In the genomic region with DNA sequence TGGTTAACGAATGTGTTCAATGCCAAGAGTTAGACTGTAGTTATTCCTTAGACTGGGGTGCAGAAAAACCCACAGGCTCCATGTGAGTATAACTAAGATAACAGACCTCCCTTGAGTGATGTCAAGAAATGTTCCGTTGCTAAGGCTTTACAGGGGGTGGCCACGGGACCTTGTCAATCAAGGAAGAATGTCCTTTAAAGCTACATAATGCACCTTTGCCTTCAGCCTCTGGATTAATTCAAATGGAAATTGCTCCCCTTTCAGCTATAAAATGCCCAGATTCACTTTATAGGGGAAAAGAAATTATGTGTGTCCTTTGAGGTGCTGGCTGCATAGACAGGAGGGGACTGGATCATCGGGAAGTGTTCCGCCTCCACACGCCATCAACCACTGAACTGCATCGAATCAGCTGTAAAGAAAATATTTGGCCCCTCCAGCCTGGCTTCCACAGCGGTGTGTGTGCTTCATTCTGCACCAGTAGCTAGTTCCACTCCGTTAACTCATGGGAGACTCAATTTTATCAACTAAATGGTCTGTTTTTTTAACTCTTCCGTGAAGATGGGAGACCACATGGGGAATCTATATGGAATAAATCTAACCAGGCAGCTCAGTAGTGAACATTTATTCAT, we compare ENCODE assay signal across 19 cellular contexts.
DNase-seq lines count a peak whose midpoint lies in the region; ATAC-seq, FAIRE-seq and TF ChIP-seq lines count a peak whose summit lies in the region.
"Had no signal": no experiment of that assay in that cellular context is flagged by ENCODE, and none has a peak within 500 bp of the region (broad histone marks: within the 10 kb centered on the region; RNA-seq: fewer than 3 reads in every experiment).

No MANE protein-coding gene starts in this region.

- TF ChIP-seq POLR2A in K562 (conservative IDR thresholded peaks at IDR 0.05): no peak

- no peaks in the 10 kb centered on the region for H3K27me3 Mint-ChIP-seq in activated CD8-positive, alpha-beta memory T cell treated with anti-CD3 and anti-CD28 coated beads, Interleukin-2, amount 10 ng/mL, durations not matched to agents 7 days and 5 days
- H3K27me3 Mint-ChIP-seq in MCF 10A (ENCODE audit: insufficient read depth, unreplicated experiment): peaks cover 30% of the 10 kb centered on the region
- H3K27me3 Mint-ChIP-seq: activated naive CD4-positive, alpha-beta T cell treated with anti-CD3 and anti-CD28 coated beads, Interleukin-2, amount 50 U/mL, for 24 hours had no signal

- ATAC-seq in activated CD8-positive, alpha-beta memory T cell treated with anti-CD3 and anti-CD28 coated beads, Interleukin-2, amount 10 ng/mL, durations not matched to agents 7 days and 5 days: no peak
- ATAC-seq in K562: no peak
- ATAC-seq: effector memory CD8-positive, alpha-beta T cell; pancreas; upper lobe of right lung had no signal

- peaks cover 26% of the 10 kb centered on the region for H3K36me3 Mint-ChIP-seq in activated CD8-positive, alpha-beta memory T cell treated with anti-CD3 and anti-CD28 coated beads, Interleukin-2, amount 10 ng/mL, durations not matched to agents 7 days and 5 days
- no peaks in the 10 kb centered on the region for H3K36me3 Mint-ChIP-seq in MCF 10A (ENCODE audit: insufficient read depth, unreplicated experiment)
- H3K36me3 Mint-ChIP-seq: activated naive CD4-positive, alpha-beta T cell treated with anti-CD3 and anti-CD28 coated beads, Interleukin-2, amount 50 U/mL, for 24 hours; CD14-positive monocyte had no signal

- H3K4me3 ChIP-seq in K562: no peak overlapping the region
- H3K4me3 ChIP-seq in neural cell (ENCODE audit: low read length): peak overlapping the region; percentile 39
- H3K4me3 ChIP-seq: pancreas, upper lobe of right lung had no signal

- H3K4me1 ChIP-seq in K562 (replicated peaks in 1 of 2; ENCODE audit: control insufficient read depth in 2 of 2, insufficient read depth in 2 of 2, low read length in 2 of 2): peaks cover 5 to 19% of the 10 kb centered on the region in 2 experiments; a peak in 3 of 5 replicates
- H3K4me1 ChIP-seq: pancreas had no signal

- H3K4me1 Mint-ChIP-seq in activated CD8-positive, alpha-beta memory T cell treated with anti-CD3 and anti-CD28 coated beads, Interleukin-2, amount 10 ng/mL, durations not matched to agents 7 days and 5 days: peaks cover 85% of the 10 kb centered on the region
- H3K4me1 Mint-ChIP-seq in MCF 10A (ENCODE audit: insufficient read depth, unreplicated experiment): peaks cover 14% of the 10 kb centered on the region

- intact Hi-C loops in K562 (cut with micrococcal nuclease) (no loop called here), MCF 10A (cut with micrococcal nuclease) (no loop called here)

- peaks cover 11% of the 10 kb centered on the region for H3K9me3 Mint-ChIP-seq in activated CD8-positive, alpha-beta memory T cell treated with anti-CD3 and anti-CD28 coated beads, Interleukin-2, amount 10 ng/mL, durations not matched to agents 7 days and 5 days (ENCODE audit: low read depth)
- H3K9me3 Mint-ChIP-seq in MCF 10A (ENCODE audit: unreplicated experiment): no peaks in the 10 kb centered on the region
- H3K9me3 Mint-ChIP-seq: activated naive CD4-positive, alpha-beta T cell treated with anti-CD3 and anti-CD28 coated beads, Interleukin-2, amount 50 U/mL, for 24 hours had no signal

- TF ChIP-seq EP300 in K562 (IDR thresholded peaks at IDR 0.05; ENCODE audit: low read length) (no peak), neural cell (conservative IDR thresholded peaks at IDR 0.05; ENCODE audit: poor library complexity, severe bottlenecking) (peak; percentile 34)

- no peaks in the 10 kb centered on the region for H4K20me1 ChIP-seq in K562 (replicated peaks; ENCODE audit: control insufficient read depth, insufficient read depth, low read length)
- H4K20me1 ChIP-seq in neural cell (ENCODE audit: insufficient read depth): no peaks in the 10 kb centered on the region

- no peak overlapping the region for H3K4me3 Mint-ChIP-seq in activated CD8-positive, alpha-beta memory T cell treated with anti-CD3 and anti-CD28 coated beads, Interleukin-2, amount 10 ng/mL, durations not matched to agents 7 days and 5 days
- H3K4me3 Mint-ChIP-seq in MCF 10A (ENCODE audit: unreplicated experiment): no peak overlapping the region
- H3K4me3 Mint-ChIP-seq: CD14-positive monocyte; effector memory CD8-positive, alpha-beta T cell had no signal

- no peak overlapping the region for H2AFZ ChIP-seq in K562 (ENCODE audit: low read depth, low read length)
- H2AFZ ChIP-seq in neural cell (ENCODE audit: low read depth, low read length): no peak overlapping the region

- no peak overlapping the region for H3K9ac ChIP-seq in K562 (ENCODE audit: insufficient read depth in 1 of 2, low read depth in 2 of 2, low read length in 2 of 2)
- H3K9ac ChIP-seq in neural cell (ENCODE audit: low read length): no peak overlapping the region

- no peaks in the 10 kb centered on the region for H3K9me1 ChIP-seq in K562 (ENCODE audit: control insufficient read depth, insufficient read depth, low read length)

- in situ Hi-C loops in K562 (cut with MboI): no loop called here

- no peak for DNase-seq in activated CD8-positive, alpha-beta memory T cell treated with anti-CD3 and anti-CD28 coated beads, Interleukin-2, amount 10 ng/mL, durations not matched to agents 7 days and 5 days
- DNase-seq in activated CD8-positive, alpha-beta memory T cell treated with anti-CD3 and anti-CD28 coated beads, Interleukin-2, amount 50 U/mL, for 4 hours: no peak
- DNase-seq in K562 (ENCODE audit: extremely low read depth in 1 of 4, low spot score in 3 of 4) (peak in 1 of 4 experiments; percentile 13), NCI-H146 (lab: John Stamatoyannopoulos, UW) (no peak), pons (ENCODE audit: low spot score) (no peak), NCI-H1092 treated with DMSO at 0.1 percent for 48 hours (lab: John Stamatoyannopoulos, UW) (no peak), MCF 10A (ENCODE audit: unreplicated experiment) (no peak)
- DNase-seq: activated CD4-positive, alpha-beta T cell treated with anti-CD3 and anti-CD28 coated beads, Interleukin-2, amount 50 U/mL, for 1 hour; effector memory CD8-positive, alpha-beta T cell; GF-D8; head of caudate nucleus; NCI-H510A treated with DMSO at 0.1 percent for 48 hours; pancreas; Right ventricle myocardium superior; stimulated activated CD4-positive, alpha-beta T cell treated with anti-CD3 and anti-CD28 coated beads, Interleukin-2, amount 100 ng/mL, for 48 hours; upper lobe of right lung had no signal

- TF ChIP-seq RAD21 in K562 (CRISPR knock-in tag; conservative IDR thresholded peaks at IDR 0.05 in 1 of 2, IDR thresholded peaks at IDR 0.05 in 1 of 2) (no peak), neural cell (conservative IDR thresholded peaks at IDR 0.05) (no peak)

- no peak for FAIRE-seq in K562 (lab: Jason Lieb, UNC)
- FAIRE-seq: pancreas had no signal

- WGBS in K562 (ENCODE audit: insufficient coverage, low coverage, missing lambda C conversion rate): 8% methylated on average over 9 of the region's 10 CpGs

- no peak for TF ChIP-seq CTCF in K562 (IDR thresholded peaks at IDR 0.05 in 2 of 3, conservative IDR thresholded peaks at IDR 0.05 in 1 of 3; ENCODE audit: insufficient read depth in 2 of 3, low read depth in 1 of 3, low read length in 3 of 3)
- TF ChIP-seq CTCF in neural cell (IDR thresholded peaks at IDR 0.05; ENCODE audit: poor library complexity, severe bottlenecking): no peak
- TF ChIP-seq CTCF in MCF 10A (IDR thresholded peaks at IDR 0.05; ENCODE audit: unreplicated experiment): no peak

- H3F3A ChIP-seq in neural cell (ENCODE audit: insufficient read depth, low read length, poor library complexity, severe bottlenecking): no peaks in the 10 kb centered on the region

- H3K27ac ChIP-seq in K562 (ENCODE audit: extremely low read depth, low read depth, low read length) (no peak overlapping the region), neural cell (ENCODE audit: low read length) (peak overlapping the region; percentile 58)
- H3K27ac ChIP-seq: pancreas, upper lobe of right lung had no signal

- H3K9me3 ChIP-seq in K562 (replicated peaks; ENCODE audit: control insufficient read depth, insufficient read depth, low read depth, low read length): no peaks in the 10 kb centered on the region
- no peaks in the 10 kb centered on the region for H3K9me3 ChIP-seq in neural cell (ENCODE audit: low read length)
- H3K9me3 ChIP-seq: pancreas, upper lobe of right lung had no signal

- no peaks in the 10 kb centered on the region for H3K36me3 ChIP-seq in K562 (ENCODE audit: control insufficient read depth, insufficient read depth, low read length)
- no peaks in the 10 kb centered on the region for H3K36me3 ChIP-seq in neural cell (ENCODE audit: insufficient read depth, low read length)
- H3K36me3 ChIP-seq: pancreas, upper lobe of right lung had no signal

- peak overlapping the region; percentile 44 for H3K27ac Mint-ChIP-seq in activated CD8-positive, alpha-beta memory T cell treated with anti-CD3 and anti-CD28 coated beads, Interleukin-2, amount 10 ng/mL, durations not matched to agents 7 days and 5 days
- H3K27ac Mint-ChIP-seq in MCF 10A (ENCODE audit: low read depth, unreplicated experiment): no peak overlapping the region
- H3K27ac Mint-ChIP-seq: CD14-positive monocyte had no signal

- no peaks in the 10 kb centered on the region for H3K9me2 ChIP-seq in neural cell (ENCODE audit: insufficient read depth, low read length)

- no peaks in the 10 kb centered on the region for H3K79me2 ChIP-seq in K562 (ENCODE audit: control insufficient read depth, insufficient read depth, low read length)
- no peaks in the 10 kb centered on the region for H3K79me2 ChIP-seq in neural cell (replicated peaks; ENCODE audit: insufficient read depth, low read length)

- POLR2A ChIA-PET in K562 (lab: Yijun Ruan, JAX): interaction anchor here (0.6 to 0.7 kb wide), 2 partner anchors 35 to 1227 kb away, joined by 3 read pairs; no protein-coding TSS in a partner anchor
- POLR2A ChIA-PET in MCF 10A (lab: Yijun Ruan, JAX): interaction anchor here (0.7 kb wide), 1 partner anchor 1546 kb away, joined by 3 read pairs; no protein-coding TSS in a partner anchor

- H3K4me2 ChIP-seq in K562 (ENCODE audit: insufficient read depth, low read length) (no peak overlapping the region; the same call in 1 of the 2 replicates), neural cell (ENCODE audit: low read length) (peak overlapping the region; percentile 42)

- BruUV-seq in K562 (replicated peaks; lab: Mats Ljungman, UMichigan): no TSS peak
- no TSS peak for BruUV-seq in MCF 10A (replicated peaks; lab: Mats Ljungman, UMichigan)

- H3K27me3 ChIP-seq in K562 (ENCODE audit: control insufficient read depth in 2 of 2, insufficient read depth in 2 of 2, low read length in 2 of 2) (peaks cover 4 to 5% of the 10 kb centered on the region in 2 experiments; a peak in 2 of 5 replicates), neural cell (ENCODE audit: insufficient read depth, low read depth, low read length) (no peaks in the 10 kb centered on the region)
- H3K27me3 ChIP-seq: pancreas, upper lobe of right lung had no signal

- CTCF ChIA-PET in activated CD8-positive, alpha-beta memory T cell treated with anti-CD3 and anti-CD28 coated beads, Interleukin-2, amount 10 ng/mL, durations not matched to agents 7 days and 5 days (lab: Charles Lee): interaction anchor here (0.8 to 2.3 kb wide), 11 partner anchors 24 to 470 kb away, joined by 3 to 8 read pairs (median 4); a partner anchor contains a TSS
- CTCF ChIA-PET in K562 (lab: Yijun Ruan, JAX; ENCODE audit: low intra/inter-chr PET ratio) (no interaction called here), MCF 10A (lab: Yijun Ruan, JAX) (interaction anchor here (0.6 to 2.1 kb wide), 2 partner anchors 36 to 39 kb away, joined by 6 to 10 read pairs; no protein-coding TSS in a partner anchor)
